Comparison of ENCODE assay signal across 25 cellular contexts in genomic region chr15:80770356-80770705, GRCh38. TPM values are rescaled to one million over a fixed set of nuclear protein-coding genes. Genes with fewer than 3 reads are reported as not detected.
"Had no signal": no experiment of that assay in that cellular context is flagged by ENCODE, and none has a peak within 500 bp of the region (broad histone marks: within the 10 kb centered on the region; RNA-seq: fewer than 3 reads in every experiment).

No MANE protein-coding gene starts in this region.

- H3K9me3 Mint-ChIP-seq: activated naive CD8-positive, alpha-beta T cell treated with anti-CD3 and anti-CD28 coated beads, Interleukin-2, amount 50 U/mL, for 24 hours; brain had no signal

- H3K36me3 Mint-ChIP-seq: brain; naive thymus-derived CD4-positive, alpha-beta T cell had no signal

- H3K4me3 Mint-ChIP-seq: activated naive CD8-positive, alpha-beta T cell treated with anti-CD3 and anti-CD28 coated beads, Interleukin-2, amount 50 U/mL, for 24 hours; brain; naive thymus-derived CD4-positive, alpha-beta T cell; neural crest cell had no signal

- DNase-seq: activated CD4-positive, alpha-beta T cell treated with anti-CD3 and anti-CD28 coated beads for 4 hours; activated CD4-positive, alpha-beta T cell treated with anti-CD3 and anti-CD28 coated beads, Interleukin-2, amount 50 U/mL, for 48 hours; activated CD4-positive, CD25-positive, alpha-beta regulatory T cell; activated gamma-delta T cell; activated naive CD4-positive, alpha-beta T cell treated with anti-CD3 and anti-CD28 coated beads, Interleukin-2, amount 50 U/mL, for 16 hours; activated naive CD8-positive, alpha-beta T cell treated with anti-CD3 and anti-CD28 coated beads, Interleukin-2, amount 50 U/mL, for 24 hours; activated T-cell treated with anti-CD3 and anti-CD28 coated beads, Interleukin-2, amount 50 U/mL, for 48 hours; aorta; caudate nucleus; dermis blood vessel endothelial cell; effector CD8-positive, alpha-beta T cell; erythroblast; foreskin melanocyte; lower lobe of right lung; naive thymus-derived CD4-positive, alpha-beta T cell; spleen; stimulated activated CD4-positive, alpha-beta T cell treated with anti-CD3 and anti-CD28 coated beads, Interleukin-4, amount 100 ng/mL, for 1 hour; stimulated activated naive CD4-positive, alpha-beta T cell; testis; trophoblast cell; uterus had no signal

- ATAC-seq: activated naive CD8-positive, alpha-beta T cell treated with anti-CD3 and anti-CD28 coated beads, Interleukin-2, amount 50 U/mL, for 24 hours; left lobe of liver; lower lobe of right lung; naive thymus-derived CD4-positive, alpha-beta T cell had no signal

- H3K27ac Mint-ChIP-seq: activated naive CD8-positive, alpha-beta T cell treated with anti-CD3 and anti-CD28 coated beads, Interleukin-2, amount 50 U/mL, for 24 hours; brain; naive thymus-derived CD4-positive, alpha-beta T cell had no signal

- H3K4me1 Mint-ChIP-seq: naive thymus-derived CD4-positive, alpha-beta T cell; neural crest cell had no signal

- H3K4me3 ChIP-seq: lower lobe of right lung, spleen, testis, uterus had no signal

RNA-seq across cellular contexts. Expression of gene CEMIP, which starts 8.8 kb away (rescaled TPM):
- total RNA-seq: activated CD8-positive, alpha-beta memory T cell treated with anti-CD3 and anti-CD28 coated beads for 36 hours; naive thymus-derived CD4-positive, alpha-beta T cell had no signal
